1 cellular context compared by ENCODE assay signal in the genomic region with DNA sequence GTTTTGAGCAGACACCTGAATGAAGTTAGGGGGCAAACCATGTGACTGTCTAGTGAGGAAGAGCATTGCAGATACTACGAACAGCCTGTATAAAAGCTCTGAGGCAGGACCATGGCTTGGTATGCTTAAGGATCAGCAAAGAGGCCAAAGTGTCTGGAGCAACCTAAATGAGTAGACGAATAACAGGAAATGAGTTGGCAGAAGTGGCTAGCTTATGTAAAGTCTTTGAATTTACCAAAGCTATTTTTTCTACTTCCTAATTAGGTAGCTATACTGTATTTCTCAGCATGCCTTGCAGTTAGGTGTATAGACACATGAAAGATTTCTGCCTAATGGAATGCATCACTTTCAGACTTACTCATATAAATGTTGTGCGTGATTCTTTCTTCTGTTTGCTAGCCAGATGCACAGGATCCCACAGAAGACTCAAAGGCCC.
TF ChIP-seq lines count a peak whose summit lies in the region.

No MANE protein-coding gene starts in this region.

TF ChIP-seq in GM12878, 131 proteins besides CTCF, POLR2A, EP300 and RAD21 (continued from another document):
- TF ChIP-seq, protein P1, sequence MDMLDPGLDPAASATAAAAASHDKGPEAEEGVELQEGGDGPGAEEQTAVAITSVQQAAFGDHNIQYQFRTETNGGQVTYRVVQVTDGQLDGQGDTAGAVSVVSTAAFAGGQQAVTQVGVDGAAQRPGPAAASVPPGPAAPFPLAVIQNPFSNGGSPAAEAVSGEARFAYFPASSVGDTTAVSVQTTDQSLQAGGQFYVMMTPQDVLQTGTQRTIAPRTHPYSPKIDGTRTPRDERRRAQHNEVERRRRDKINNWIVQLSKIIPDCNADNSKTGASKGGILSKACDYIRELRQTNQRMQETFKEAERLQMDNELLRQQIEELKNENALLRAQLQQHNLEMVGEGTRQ (IDR thresholded peaks at IDR 0.05; ENCODE audit: borderline replicate concordance, low read depth, low read length) = no peak
- no peak for TF ChIP-seq ZZZ3 (IDR thresholded peaks at IDR 0.05; ENCODE audit: control insufficient read depth, insufficient read length, low read depth)
- TF ChIP-seq ZNF274 (IDR thresholded peaks at IDR 0.05; ENCODE audit: insufficient read depth, insufficient read length) = no peak
- TF ChIP-seq RFX5 (IDR thresholded peaks at IDR 0.05; ENCODE audit: low read depth, low read length) = no peak
- no peak for TF ChIP-seq PAX5 (IDR thresholded peaks at IDR 0.05; ENCODE audit: borderline replicate concordance, low read depth, low read length)
- TF ChIP-seq RELA (IDR thresholded peaks at IDR 0.05; ENCODE audit: borderline replicate concordance, partially characterized antibody) = no peak
- no peak for TF ChIP-seq EED (IDR thresholded peaks at IDR 0.05; ENCODE audit: low read depth)
- TF ChIP-seq, protein P2, sequence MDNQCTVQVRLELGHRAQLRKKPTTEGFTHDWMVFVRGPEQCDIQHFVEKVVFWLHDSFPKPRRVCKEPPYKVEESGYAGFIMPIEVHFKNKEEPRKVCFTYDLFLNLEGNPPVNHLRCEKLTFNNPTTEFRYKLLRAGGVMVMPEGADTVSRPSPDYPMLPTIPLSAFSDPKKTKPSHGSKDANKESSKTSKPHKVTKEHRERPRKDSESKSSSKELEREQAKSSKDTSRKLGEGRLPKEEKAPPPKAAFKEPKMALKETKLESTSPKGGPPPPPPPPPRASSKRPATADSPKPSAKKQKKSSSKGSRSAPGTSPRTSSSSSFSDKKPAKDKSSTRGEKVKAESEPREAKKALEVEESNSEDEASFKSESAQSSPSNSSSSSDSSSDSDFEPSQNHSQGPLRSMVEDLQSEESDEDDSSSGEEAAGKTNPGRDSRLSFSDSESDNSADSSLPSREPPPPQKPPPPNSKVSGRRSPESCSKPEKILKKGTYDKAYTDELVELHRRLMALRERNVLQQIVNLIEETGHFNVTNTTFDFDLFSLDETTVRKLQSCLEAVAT (IDR thresholded peaks at IDR 0.05) = no peak
- no peak for TF ChIP-seq KDM1A (IDR thresholded peaks at IDR 0.05; ENCODE audit: borderline replicate concordance)
- no peak for TF ChIP-seq HDAC2 (IDR thresholded peaks at IDR 0.05)
- no peak for TF ChIP-seq RUNX3 (IDR thresholded peaks at IDR 0.05; ENCODE audit: low read length)
- no peak for TF ChIP-seq STAT1 (conservative IDR thresholded peaks at IDR 0.05)
- no peak for TF ChIP-seq MYC (IDR thresholded peaks at IDR 0.05; ENCODE audit: insufficient read depth, insufficient read length, insufficient replicate concordance, low read length, severe bottlenecking)
- no peak for TF ChIP-seq SREBF1 (IDR thresholded peaks at IDR 0.05; ENCODE audit: low read length)
- TF ChIP-seq, protein P3, sequence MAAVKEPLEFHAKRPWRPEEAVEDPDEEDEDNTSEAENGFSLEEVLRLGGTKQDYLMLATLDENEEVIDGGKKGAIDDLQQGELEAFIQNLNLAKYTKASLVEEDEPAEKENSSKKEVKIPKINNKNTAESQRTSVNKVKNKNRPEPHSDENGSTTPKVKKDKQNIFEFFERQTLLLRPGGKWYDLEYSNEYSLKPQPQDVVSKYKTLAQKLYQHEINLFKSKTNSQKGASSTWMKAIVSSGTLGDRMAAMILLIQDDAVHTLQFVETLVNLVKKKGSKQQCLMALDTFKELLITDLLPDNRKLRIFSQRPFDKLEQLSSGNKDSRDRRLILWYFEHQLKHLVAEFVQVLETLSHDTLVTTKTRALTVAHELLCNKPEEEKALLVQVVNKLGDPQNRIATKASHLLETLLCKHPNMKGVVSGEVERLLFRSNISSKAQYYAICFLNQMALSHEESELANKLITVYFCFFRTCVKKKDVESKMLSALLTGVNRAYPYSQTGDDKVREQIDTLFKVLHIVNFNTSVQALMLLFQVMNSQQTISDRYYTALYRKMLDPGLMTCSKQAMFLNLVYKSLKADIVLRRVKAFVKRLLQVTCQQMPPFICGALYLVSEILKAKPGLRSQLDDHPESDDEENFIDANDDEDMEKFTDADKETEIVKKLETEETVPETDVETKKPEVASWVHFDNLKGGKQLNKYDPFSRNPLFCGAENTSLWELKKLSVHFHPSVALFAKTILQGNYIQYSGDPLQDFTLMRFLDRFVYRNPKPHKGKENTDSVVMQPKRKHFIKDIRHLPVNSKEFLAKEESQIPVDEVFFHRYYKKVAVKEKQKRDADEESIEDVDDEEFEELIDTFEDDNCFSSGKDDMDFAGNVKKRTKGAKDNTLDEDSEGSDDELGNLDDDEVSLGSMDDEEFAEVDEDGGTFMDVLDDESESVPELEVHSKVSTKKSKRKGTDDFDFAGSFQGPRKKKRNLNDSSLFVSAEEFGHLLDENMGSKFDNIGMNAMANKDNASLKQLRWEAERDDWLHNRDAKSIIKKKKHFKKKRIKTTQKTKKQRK (IDR thresholded peaks at IDR 0.05; ENCODE audit: low read depth, low read length) = no peak
TF ChIP-seq in GM12878: peak in this region for 0.
